ENCODE assay signal across 23 cellular contexts in the genomic region with DNA sequence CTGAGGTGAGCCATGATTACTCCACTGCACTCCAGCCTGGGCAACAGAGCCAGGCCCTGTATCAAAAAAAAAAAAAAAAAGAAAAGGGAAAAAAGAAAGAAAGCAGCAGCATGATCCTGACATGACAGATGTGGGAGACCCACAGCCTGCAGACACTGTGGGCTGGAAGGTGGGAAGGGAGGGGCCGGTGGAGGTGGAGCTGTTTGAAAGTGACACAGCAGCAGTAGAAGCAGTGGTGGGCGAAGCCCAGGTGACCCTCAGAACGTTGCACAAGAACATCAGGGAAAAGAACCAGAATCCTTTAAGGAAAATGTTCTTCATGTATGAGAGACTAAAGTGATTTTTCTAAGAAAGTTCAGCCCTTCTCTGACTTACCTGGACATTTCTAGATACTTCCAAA. TPM values are rescaled to one million over a fixed set of nuclear protein-coding genes. Genes with fewer than 3 reads are reported as not detected.
"Had no signal": no experiment of that assay in that cellular context is flagged by ENCODE, and none has a peak within 500 bp of the region (broad histone marks: within the 10 kb centered on the region; RNA-seq: fewer than 3 reads in every experiment).

No MANE protein-coding gene starts in this region.

- H3K4me3 ChIP-seq: coronary artery, esophagus squamous epithelium, gastrocnemius medialis, thoracic aorta, upper lobe of left lung had no signal

- DNase-seq: activated CD4-positive, alpha-beta T cell treated with anti-CD3 and anti-CD28 coated beads, Interleukin-2, amount 10 ng/mL, durations not matched to agents 7 days and 5 days; activated CD4-positive, CD25-positive, alpha-beta regulatory T cell treated with anti-CD3 and anti-CD28 coated beads, Interleukin-2, amount 50 U/mL, for 72 hours; activated CD8-positive, alpha-beta T cell treated with anti-CD3 and anti-CD28 coated beads, Interleukin-2, amount 10 ng/mL, durations not matched to agents 7 days and 5 days; activated naive CD8-positive, alpha-beta T cell treated with anti-CD3 and anti-CD28 coated beads for 36 hours; amygdala; esophagus squamous epithelium; gastrocnemius medialis; left colon; mesenchymal stem cell; naive B cell; occipital lobe; stimulated activated CD4-positive, alpha-beta T cell treated with anti-CD3 and anti-CD28 coated beads, Interleukin-4, amount 100 ng/mL, for 1 hour; stimulated activated naive CD4-positive, alpha-beta T cell treated with Interleukin-2 at 50 U/mL for 16 hours; T-helper 17 cell; upper lobe of left lung had no signal

- H3K27me3 ChIP-seq: esophagus squamous epithelium, gastrocnemius medialis, upper lobe of left lung had no signal

- ATAC-seq: gastrocnemius medialis had no signal

- FAIRE-seq: bronchial epithelial cell, keratinocyte had no signal

- H3K36me3 Mint-ChIP-seq: activated naive CD8-positive, alpha-beta T cell treated with anti-CD3 and anti-CD28 coated beads for 36 hours; naive B cell had no signal

- H3K9me3 ChIP-seq: esophagus squamous epithelium, gastrocnemius medialis, thoracic aorta, upper lobe of left lung had no signal

- H3K27ac Mint-ChIP-seq: activated CD4-positive, alpha-beta T cell treated with anti-CD3 and anti-CD28 coated beads, Interleukin-2, amount 10 ng/mL, durations not matched to agents 7 days and 5 days; activated CD8-positive, alpha-beta T cell treated with anti-CD3 and anti-CD28 coated beads, Interleukin-2, amount 10 ng/mL, durations not matched to agents 7 days and 5 days; activated naive CD8-positive, alpha-beta T cell treated with anti-CD3 and anti-CD28 coated beads for 36 hours; activated T-helper 1 cell treated with anti-CD3 and anti-CD28 coated beads, Interleukin-12 subunit alpha, Interleukin-12 subunit beta, Interleukin-2, Interleukin-4 antibody, amounts not matched to agents 30 ng/mL and 10 ng/mL and 1 ng/mL, durations not matched to agents 14 hours and 24 hours and 36 hours; T-helper 17 cell had no signal

- H3K36me3 ChIP-seq: esophagus squamous epithelium, gastrocnemius medialis, thoracic aorta had no signal

- H3K27me3 Mint-ChIP-seq: activated naive CD8-positive, alpha-beta T cell treated with anti-CD3 and anti-CD28 coated beads for 36 hours; T-helper 17 cell had no signal

- H3K9me3 Mint-ChIP-seq: activated CD4-positive, alpha-beta T cell treated with anti-CD3 and anti-CD28 coated beads, Interleukin-2, amount 10 ng/mL, durations not matched to agents 7 days and 5 days; activated naive CD8-positive, alpha-beta T cell treated with anti-CD3 and anti-CD28 coated beads for 36 hours; activated T-helper 1 cell treated with anti-CD3 and anti-CD28 coated beads, Interleukin-12 subunit alpha, Interleukin-12 subunit beta, Interleukin-2, Interleukin-4 antibody, amounts not matched to agents 30 ng/mL and 10 ng/mL and 1 ng/mL, durations not matched to agents 14 hours and 24 hours and 36 hours; naive B cell; neural crest cell had no signal

- H3K27ac ChIP-seq: coronary artery, esophagus squamous epithelium, gastrocnemius medialis, thoracic aorta, upper lobe of left lung had no signal

- H3K4me3 Mint-ChIP-seq: activated CD4-positive, alpha-beta T cell treated with anti-CD3 and anti-CD28 coated beads, Interleukin-2, amount 10 ng/mL, durations not matched to agents 7 days and 5 days; activated CD8-positive, alpha-beta T cell treated with anti-CD3 and anti-CD28 coated beads, Interleukin-2, amount 10 ng/mL, durations not matched to agents 7 days and 5 days; activated naive CD8-positive, alpha-beta T cell treated with anti-CD3 and anti-CD28 coated beads for 36 hours; activated T-helper 1 cell treated with anti-CD3 and anti-CD28 coated beads, Interleukin-12 subunit alpha, Interleukin-12 subunit beta, Interleukin-2, Interleukin-4 antibody, amounts not matched to agents 30 ng/mL and 10 ng/mL and 1 ng/mL, durations not matched to agents 14 hours and 24 hours and 36 hours; naive B cell; neural crest cell; T-helper 17 cell had no signal

RNA-seq across cellular contexts. Expression of gene SCGB1A1, which starts 26.3 kb away (rescaled TPM):
- total RNA-seq: activated CD4-positive, alpha-beta T cell treated with anti-CD3 and anti-CD28 coated beads, Interleukin-2, amount 10 ng/mL, durations not matched to agents 7 days and 5 days; activated CD8-positive, alpha-beta T cell treated with anti-CD3 and anti-CD28 coated beads, Interleukin-2, amount 10 ng/mL, durations not matched to agents 7 days and 5 days; activated naive CD8-positive, alpha-beta T cell treated with anti-CD3 and anti-CD28 coated beads for 36 hours; activated T-helper 1 cell treated with anti-CD3 and anti-CD28 coated beads, Interleukin-12 subunit alpha, Interleukin-12 subunit beta, Interleukin-2, Interleukin-4 antibody, amounts not matched to agents 30 ng/mL and 10 ng/mL and 1 ng/mL, durations not matched to agents 14 hours and 24 hours and 36 hours; bronchial epithelial cell; gastrocnemius medialis; left colon; lower leg skin; neural crest cell; occipital lobe; renal cortical epithelial cell; T-helper 17 cell; thoracic aorta had no signal
- polyA plus RNA-seq: keratinocyte had no signal
